Comparison of ENCODE assay signal across 8 cellular contexts in the genomic region with DNA sequence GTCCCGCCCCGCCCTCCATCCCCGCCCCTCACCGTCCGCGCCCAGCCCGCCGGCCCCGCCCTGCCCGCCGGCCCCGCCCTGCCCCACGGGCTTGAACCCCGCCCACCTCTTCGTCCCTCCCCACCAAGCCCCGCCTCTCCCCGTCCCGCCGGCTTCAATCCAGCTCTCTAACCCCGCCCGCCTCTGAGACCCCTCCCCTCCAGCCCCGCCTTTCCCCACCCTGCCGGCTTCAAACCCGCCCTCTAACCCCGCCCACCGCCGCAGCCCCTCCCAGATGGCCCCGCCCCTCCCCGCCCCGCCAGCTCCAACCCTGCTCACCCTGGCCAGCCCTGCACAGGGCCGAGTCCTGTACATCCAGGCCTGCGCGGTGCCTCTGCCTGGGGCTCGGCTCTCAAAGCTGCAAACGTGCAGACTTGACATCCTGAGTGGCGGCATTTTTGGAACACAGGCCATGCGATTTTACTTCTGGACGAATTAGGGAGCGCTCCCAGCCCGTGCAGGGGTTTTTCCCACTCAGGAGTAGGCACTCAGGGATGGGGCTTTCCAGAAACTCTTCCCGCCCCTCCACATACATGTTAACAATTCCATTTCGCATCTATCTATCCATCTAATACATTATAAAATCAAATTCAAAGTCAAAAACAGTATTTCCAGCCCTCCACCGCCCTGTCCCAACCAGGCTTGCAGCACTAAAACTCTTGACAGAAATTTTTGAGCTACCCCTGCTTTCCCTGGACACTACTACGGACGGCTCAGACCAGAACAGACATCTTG. TPM values are rescaled to one million over a fixed set of nuclear protein-coding genes. Genes with fewer than 3 reads are reported as not detected.
A peak's percentile ranks its signal among the peaks of the same experiment; 100 is the strongest.
DNase-seq lines count a peak whose midpoint lies in the region; ATAC-seq and TF ChIP-seq lines count a peak whose summit lies in the region.

No MANE protein-coding gene starts in this region.

- H3K4me1 ChIP-seq in Panc1 (ENCODE audit: control insufficient read depth, insufficient read depth, low read length): peaks cover 16% of the 10 kb centered on the region

- H3K36me3 ChIP-seq in Panc1 (ENCODE audit: control insufficient read depth, insufficient read depth, low read length): no peaks in the 10 kb centered on the region; the same call in 1 of the 2 replicates

- TF ChIP-seq CTCF in Panc1 (IDR thresholded peaks at IDR 0.05) (no peak), nephron (IDR thresholded peaks at IDR 0.05; ENCODE audit: unreplicated experiment in 3 of 3) (no peak)

- H3K27me3 ChIP-seq in Panc1 (ENCODE audit: control insufficient read depth, insufficient read depth, low read length): no peaks in the 10 kb centered on the region

- DNase-seq in DMS 273 treated with DMSO at 0.1 percent for 48 hours (lab: John Stamatoyannopoulos, UW): peak; percentile 34
- peak; percentile 87 for DNase-seq in Jurkat, Clone E6-1 (ENCODE audit: low read depth, low spot score)
- DNase-seq in Panc1 (ENCODE audit: low read depth, low spot score): no peak
- peak; percentile 93 to 95 for DNase-seq in activated T-helper 1 cell treated with anti-CD3 and anti-CD28 coated beads, Interleukin-2, amount 50 U/mL, for 16 hours (ENCODE audit: low read depth in 1 of 2, low spot score in 1 of 2)
- peak; percentile 94 for DNase-seq in fibroblast of gingiva (ENCODE audit: low read depth)

- H3K4me3 ChIP-seq in Jurkat, Clone E6-1 (ENCODE audit: low read length): peak overlapping the region; percentile 49
- peak overlapping the region; percentile 17 to 35; a peak in 2 of 4 replicates for H3K4me3 ChIP-seq in Panc1 (ENCODE audit: low read depth in 2 of 2, low read length in 2 of 2)

- in situ Hi-C loops in Panc1 (cut with HindIII; ENCODE audit: low pct_unique_long_range_greater_than_20kb, low sequenced_read_pairs): no loop called here

- CTCF ChIA-PET in Panc1 (lab: Charles Lee): interaction anchor here (0.6 to 0.8 kb wide), 4 partner anchors 11 to 585 kb away, joined by 4 to 5 read pairs (median 4); no protein-coding TSS in a partner anchor

- POLR2A ChIA-PET in Panc1 (lab: Charles Lee): no interaction called here

- peak overlapping the region; percentile 65 to 79 (median 77) for H3K4me3 Mint-ChIP-seq in nephron
- H3K4me3 Mint-ChIP-seq in stimulated activated memory B cell treated with anti-CD40 and anti-IgM and Interleukin-4, amounts not matched to agents 10 μg/mL and 1 μg/mL and 100 μg/mL, for 72 hours: peak overlapping the region; percentile 63

- ATAC-seq in GM21619 (IDR thresholded peaks at IDR 0.05; ENCODE audit: unreplicated experiment): peak; percentile 37
- peak; percentile 85 for ATAC-seq in Panc1
- peak; percentile 89 for ATAC-seq in stimulated activated memory B cell treated with anti-CD40 and anti-IgM and Interleukin-4, amounts not matched to agents 10 μg/mL and 1 μg/mL and 100 μg/mL, for 72 hours

- no peaks in the 10 kb centered on the region for H3K9me3 ChIP-seq in Panc1 (ENCODE audit: control insufficient read depth, insufficient read depth, low read depth, low read length)

- no peaks in the 10 kb centered on the region for H3K36me3 Mint-ChIP-seq in nephron (ENCODE audit: low read depth)
- no peaks in the 10 kb centered on the region for H3K36me3 Mint-ChIP-seq in stimulated activated memory B cell treated with anti-CD40 and anti-IgM and Interleukin-4, amounts not matched to agents 10 μg/mL and 1 μg/mL and 100 μg/mL, for 72 hours

- H3K9me3 Mint-ChIP-seq in nephron: no peaks in the 10 kb centered on the region
- H3K9me3 Mint-ChIP-seq in stimulated activated memory B cell treated with anti-CD40 and anti-IgM and Interleukin-4, amounts not matched to agents 10 μg/mL and 1 μg/mL and 100 μg/mL, for 72 hours: no peaks in the 10 kb centered on the region

- H3K27me3 Mint-ChIP-seq in nephron (ENCODE audit: low read depth): no peaks in the 10 kb centered on the region
- H3K27me3 Mint-ChIP-seq in stimulated activated memory B cell treated with anti-CD40 and anti-IgM and Interleukin-4, amounts not matched to agents 10 μg/mL and 1 μg/mL and 100 μg/mL, for 72 hours: peaks cover under 1% of the 10 kb centered on the region

- H3K4me1 Mint-ChIP-seq in nephron: peaks cover 45% of the 10 kb centered on the region
- H3K4me1 Mint-ChIP-seq in stimulated activated memory B cell treated with anti-CD40 and anti-IgM and Interleukin-4, amounts not matched to agents 10 μg/mL and 1 μg/mL and 100 μg/mL, for 72 hours: peaks cover 17% of the 10 kb centered on the region

- H3K27ac ChIP-seq in Panc1 (ENCODE audit: low read length): peak overlapping the region; percentile 48; the same call in 1 of the 2 replicates

- peak overlapping the region; percentile 65 to 86 (median 70) for H3K27ac Mint-ChIP-seq in nephron
- H3K27ac Mint-ChIP-seq in stimulated activated memory B cell treated with anti-CD40 and anti-IgM and Interleukin-4, amounts not matched to agents 10 μg/mL and 1 μg/mL and 100 μg/mL, for 72 hours: peak overlapping the region; percentile 90

- intact Hi-C loops in Panc1 (cut with micrococcal nuclease; ENCODE audit: unreplicated experiment): no loop called here

- no TSS peak for BruUV-seq in Panc1 (replicated peaks; lab: Mats Ljungman, UMichigan)

RNA-seq across cellular contexts. Expression of a gene that starts 0.5 kb away (rescaled TPM):
- polyA plus RNA-seq in Jurkat, Clone E6-1 (2012; ENCODE audit: insufficient read depth, insufficient read length): 28.3 TPM
- total RNA-seq in Panc1 (2021; ENCODE audit: unreplicated experiment): 14.3 TPM
- polyA plus RNA-seq in Panc1 (2012; ENCODE audit: insufficient read length): 6.5 TPM

Comparison
In these comparisons a context has a peak if more than half of its experiments do, and no peak if none do; other contexts are left out.
1. ATAC-seq: peak in every context shown above with its lines; median percentile 89 in stimulated activated memory B cell treated with anti-CD40 and anti-IgM and Interleukin-4, amounts not matched to agents 10 μg/mL and 1 μg/mL and 100 μg/mL, for 72 hours; 85 in Panc1; 37 in GM21619.